ENCODE assay signal across 1 cellular context in genomic region chr1:5099558-5099957, GRCh38.
TF ChIP-seq lines count a peak whose summit lies in the region.

No MANE protein-coding gene starts in this region.

TF ChIP-seq in GM23338, 12 proteins besides CTCF, POLR2A, EP300 and RAD21:
- TF ChIP-seq, protein P1, sequence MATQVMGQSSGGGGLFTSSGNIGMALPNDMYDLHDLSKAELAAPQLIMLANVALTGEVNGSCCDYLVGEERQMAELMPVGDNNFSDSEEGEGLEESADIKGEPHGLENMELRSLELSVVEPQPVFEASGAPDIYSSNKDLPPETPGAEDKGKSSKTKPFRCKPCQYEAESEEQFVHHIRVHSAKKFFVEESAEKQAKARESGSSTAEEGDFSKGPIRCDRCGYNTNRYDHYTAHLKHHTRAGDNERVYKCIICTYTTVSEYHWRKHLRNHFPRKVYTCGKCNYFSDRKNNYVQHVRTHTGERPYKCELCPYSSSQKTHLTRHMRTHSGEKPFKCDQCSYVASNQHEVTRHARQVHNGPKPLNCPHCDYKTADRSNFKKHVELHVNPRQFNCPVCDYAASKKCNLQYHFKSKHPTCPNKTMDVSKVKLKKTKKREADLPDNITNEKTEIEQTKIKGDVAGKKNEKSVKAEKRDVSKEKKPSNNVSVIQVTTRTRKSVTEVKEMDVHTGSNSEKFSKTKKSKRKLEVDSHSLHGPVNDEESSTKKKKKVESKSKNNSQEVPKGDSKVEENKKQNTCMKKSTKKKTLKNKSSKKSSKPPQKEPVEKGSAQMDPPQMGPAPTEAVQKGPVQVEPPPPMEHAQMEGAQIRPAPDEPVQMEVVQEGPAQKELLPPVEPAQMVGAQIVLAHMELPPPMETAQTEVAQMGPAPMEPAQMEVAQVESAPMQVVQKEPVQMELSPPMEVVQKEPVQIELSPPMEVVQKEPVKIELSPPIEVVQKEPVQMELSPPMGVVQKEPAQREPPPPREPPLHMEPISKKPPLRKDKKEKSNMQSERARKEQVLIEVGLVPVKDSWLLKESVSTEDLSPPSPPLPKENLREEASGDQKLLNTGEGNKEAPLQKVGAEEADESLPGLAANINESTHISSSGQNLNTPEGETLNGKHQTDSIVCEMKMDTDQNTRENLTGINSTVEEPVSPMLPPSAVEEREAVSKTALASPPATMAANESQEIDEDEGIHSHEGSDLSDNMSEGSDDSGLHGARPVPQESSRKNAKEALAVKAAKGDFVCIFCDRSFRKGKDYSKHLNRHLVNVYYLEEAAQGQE (IDR thresholded peaks at IDR 0.05; ENCODE audit: unreplicated experiment) = no peak
- TF ChIP-seq ZNF331 (CRISPR knock-in tag; IDR thresholded peaks at IDR 0.05; ENCODE audit: low read depth) (no peak), EZH2phosphoT487 (IDR thresholded peaks at IDR 0.05; ENCODE audit: unreplicated experiment) (no peak), ZNF462 (CRISPR knock-in tag; IDR thresholded peaks at IDR 0.05) (no peak), NANOG (IDR thresholded peaks at IDR 0.05; ENCODE audit: borderline replicate concordance) (no peak), JUNB (IDR thresholded peaks at IDR 0.05; ENCODE audit: unreplicated experiment) (no peak), ZNF114 (CRISPR knock-in tag; IDR thresholded peaks at IDR 0.05) (no peak), POLR2AphosphoS5 (IDR thresholded peaks at IDR 0.05; ENCODE audit: low read depth) (no peak), STAT1 (IDR thresholded peaks at IDR 0.05; ENCODE audit: unreplicated experiment) (no peak), EZH2 (IDR thresholded peaks at IDR 0.05; ENCODE audit: low read depth, unreplicated experiment) (no peak), CREB1 (CRISPR knock-in tag; IDR thresholded peaks at IDR 0.05; ENCODE audit: low read depth) (no peak)
- TF ChIP-seq, protein P2, sequence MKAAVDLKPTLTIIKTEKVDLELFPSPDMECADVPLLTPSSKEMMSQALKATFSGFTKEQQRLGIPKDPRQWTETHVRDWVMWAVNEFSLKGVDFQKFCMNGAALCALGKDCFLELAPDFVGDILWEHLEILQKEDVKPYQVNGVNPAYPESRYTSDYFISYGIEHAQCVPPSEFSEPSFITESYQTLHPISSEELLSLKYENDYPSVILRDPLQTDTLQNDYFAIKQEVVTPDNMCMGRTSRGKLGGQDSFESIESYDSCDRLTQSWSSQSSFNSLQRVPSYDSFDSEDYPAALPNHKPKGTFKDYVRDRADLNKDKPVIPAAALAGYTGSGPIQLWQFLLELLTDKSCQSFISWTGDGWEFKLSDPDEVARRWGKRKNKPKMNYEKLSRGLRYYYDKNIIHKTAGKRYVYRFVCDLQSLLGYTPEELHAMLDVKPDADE (IDR thresholded peaks at IDR 0.05) = no peak
